Comparison of ENCODE assay signal across 8 cellular contexts in the genomic region with DNA sequence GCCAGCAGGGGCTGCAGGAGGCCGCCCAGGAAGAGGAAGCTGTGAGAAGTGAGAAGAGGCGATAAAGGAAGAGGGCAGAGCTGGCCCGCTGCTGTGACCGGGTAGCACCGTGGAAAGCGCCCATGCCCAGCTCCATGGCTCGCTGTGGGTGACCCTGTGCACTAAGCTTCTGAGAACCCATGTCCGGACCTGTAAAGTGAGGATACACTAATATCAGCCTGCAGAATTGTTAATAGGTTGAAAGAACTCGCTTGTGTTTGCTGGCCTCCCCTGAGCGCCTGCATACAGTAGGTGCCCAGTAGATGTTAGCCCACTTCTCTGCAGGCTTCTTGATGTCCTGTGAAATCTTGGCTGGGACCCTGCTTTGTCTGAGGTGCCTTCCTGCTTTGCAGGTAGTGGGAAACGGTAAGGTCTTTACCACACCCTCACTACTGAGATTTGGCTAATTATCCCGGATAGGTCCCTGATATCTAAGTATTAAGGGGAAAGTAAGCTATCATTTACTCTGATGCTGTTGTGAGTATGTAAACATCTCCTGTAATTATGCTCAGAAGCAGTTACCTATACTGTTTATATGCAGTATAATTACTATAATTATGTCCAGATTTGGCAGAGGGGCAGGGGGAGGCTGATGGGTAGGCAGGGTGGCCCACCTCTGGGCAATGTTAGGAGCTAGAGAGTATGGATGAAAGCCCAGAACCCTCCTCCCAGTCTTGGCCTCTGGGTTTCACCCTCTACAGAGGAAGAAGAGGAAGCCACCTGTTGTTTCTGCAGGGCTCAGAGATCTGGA. TPM values are rescaled to one million over a fixed set of nuclear protein-coding genes. Genes with fewer than 3 reads are reported as not detected.
A peak's percentile ranks its signal among the peaks of the same experiment; 100 is the strongest.
DNase-seq lines count a peak whose midpoint lies in the region; ATAC-seq and TF ChIP-seq lines count a peak whose summit lies in the region.

No MANE protein-coding gene starts in this region.

- H3K4me3 Mint-ChIP-seq in glutamatergic neuron (ENCODE audit: unreplicated experiment): peak overlapping the region; percentile 82

- H3K4me3 ChIP-seq in WERI-Rb-1 (ENCODE audit: low read depth, low read length) (peak overlapping the region; percentile 51), skeletal muscle cell (ENCODE audit: low read depth, low read length) (peak overlapping the region; percentile 65)

- peaks cover 13% of the 10 kb centered on the region for H3K9me3 Mint-ChIP-seq in glutamatergic neuron (ENCODE audit: unreplicated experiment)

- peaks cover 16% of the 10 kb centered on the region for H3K27me3 Mint-ChIP-seq in glutamatergic neuron (ENCODE audit: unreplicated experiment)

- H3K36me3 ChIP-seq in WERI-Rb-1: no peaks in the 10 kb centered on the region

- H3K27me3 ChIP-seq in WERI-Rb-1 (ENCODE audit: insufficient read depth, low read depth, severe bottlenecking): no peaks in the 10 kb centered on the region

- peaks cover 16% of the 10 kb centered on the region for H3K4me1 Mint-ChIP-seq in glutamatergic neuron (ENCODE audit: low read depth, unreplicated experiment)

- no peaks in the 10 kb centered on the region for H3K9me3 ChIP-seq in WERI-Rb-1 (ENCODE audit: severe bottlenecking)

- peaks cover 5% of the 10 kb centered on the region for H3K36me3 Mint-ChIP-seq in glutamatergic neuron (ENCODE audit: unreplicated experiment)

- DNase-seq in stimulated activated CD4-positive, alpha-beta T cell treated with anti-CD3 and anti-CD28 coated beads, Interleukin-1b, Interleukin-23, amount 100 ng/mL, for 48 hours: peak; percentile 23
- no peak for DNase-seq in stimulated activated CD4-positive, alpha-beta T cell treated with anti-CD3 and anti-CD28 coated beads, Interleukin-4, amount 100 ng/mL, for 24 hours
- DNase-seq in WERI-Rb-1 (no peak), glutamatergic neuron (no peak), skeletal muscle cell (ENCODE audit: low read depth) (no peak), NCI-H774 (lab: John Stamatoyannopoulos, UW) (no peak), NCI-H2029 treated with DMSO at 0.1 percent for 48 hours (lab: John Stamatoyannopoulos, UW) (no peak)

- H3K27ac ChIP-seq in WERI-Rb-1: peak overlapping the region; percentile 90

- no peak for TF ChIP-seq CTCF in WERI-Rb-1 (IDR thresholded peaks at IDR 0.05; ENCODE audit: low read depth, low read length)
- TF ChIP-seq CTCF in glutamatergic neuron (IDR thresholded peaks at IDR 0.05; ENCODE audit: partially characterized antibody, unreplicated experiment): no peak

- peak overlapping the region; percentile 55 for H3K27ac Mint-ChIP-seq in glutamatergic neuron (ENCODE audit: unreplicated experiment)

- ATAC-seq in GM21576 (IDR thresholded peaks at IDR 0.05; ENCODE audit: unreplicated experiment): no peak

RNA-seq across cellular contexts. Expression of a gene that starts 1.2 kb away (rescaled TPM):
- 38.0 TPM for total RNA-seq in glutamatergic neuron (ENCODE audit: unreplicated experiment)

RNA-seq across cellular contexts. Expression of a gene that starts 46.7 kb away (rescaled TPM):
- total RNA-seq in glutamatergic neuron (ENCODE audit: unreplicated experiment): 1,391 TPM
